3 cellular contexts compared by ENCODE assay signal in the genomic region with DNA sequence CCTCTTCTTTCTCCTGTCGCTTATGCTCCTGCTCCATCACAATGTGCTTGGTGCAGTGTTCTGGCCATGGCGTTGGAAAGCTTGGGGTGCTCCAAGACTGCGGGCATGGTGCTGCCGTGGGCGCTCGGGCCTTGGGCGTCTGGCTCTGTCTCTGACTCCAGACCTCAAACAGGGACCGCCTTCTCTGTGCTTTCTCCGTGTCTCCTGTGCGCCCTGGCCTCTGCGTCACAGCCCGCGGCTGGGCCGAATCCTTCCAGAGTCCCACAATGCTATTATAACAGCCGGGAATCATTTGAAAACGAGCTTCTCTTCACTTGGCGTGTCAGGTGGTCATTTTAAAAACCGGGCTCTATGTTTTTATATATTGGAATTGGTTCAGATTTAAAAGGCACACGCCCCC.
"Had no signal": no experiment of that assay in that cellular context is flagged by ENCODE, and none has a peak within 500 bp of the region (broad histone marks: within the 10 kb centered on the region; RNA-seq: fewer than 3 reads in every experiment).

No MANE protein-coding gene starts in this region.

- H3K4me3 ChIP-seq: GM12878 had no signal

- DNase-seq: GDM1, GF-D8 had no signal

- ATAC-seq: GM12878 had no signal
